Comparison of ENCODE assay signal across 14 cellular contexts in the genomic region with DNA sequence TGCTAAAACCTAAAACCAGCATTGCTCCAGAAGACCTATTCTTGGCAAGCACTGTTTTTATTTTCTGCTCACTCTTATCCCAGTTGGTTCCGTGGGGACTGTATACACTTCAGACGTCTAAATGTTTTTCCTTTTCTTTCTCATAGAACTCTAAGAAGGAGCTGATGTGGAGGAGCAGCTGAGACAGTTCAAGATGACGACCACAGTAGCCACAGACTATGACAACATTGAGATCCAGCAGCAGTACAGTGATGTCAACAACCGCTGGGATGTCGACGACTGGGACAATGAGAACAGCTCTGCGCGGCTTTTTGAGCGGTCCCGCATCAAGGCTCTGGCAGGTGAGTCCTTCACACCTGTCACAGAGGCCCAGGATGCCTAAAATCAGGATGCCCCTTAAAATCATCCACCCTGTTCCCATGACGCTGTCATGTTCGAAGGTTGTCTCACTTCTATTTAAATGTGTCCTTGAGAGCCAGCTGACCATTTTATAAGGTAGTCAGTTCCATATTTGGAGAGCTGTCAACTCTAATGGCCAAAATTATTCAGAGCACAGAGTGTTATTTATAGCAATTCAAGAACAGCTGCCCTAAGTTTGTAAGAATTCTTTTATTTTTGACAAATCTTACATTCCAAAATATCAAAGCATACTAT.
"Had no signal": no experiment of that assay in that cellular context is flagged by ENCODE, and none has a peak within 500 bp of the region (broad histone marks: within the 10 kb centered on the region; RNA-seq: fewer than 3 reads in every experiment).

No MANE protein-coding gene starts in this region.

- H3K27me3 Mint-ChIP-seq: activated CD4-positive, alpha-beta T cell treated with anti-CD3 and anti-CD28 coated beads, Interleukin-2, amount 10 ng/mL, durations not matched to agents 7 days and 5 days; activated naive CD8-positive, alpha-beta T cell treated with anti-CD3 and anti-CD28 coated beads, Interleukin-2, amount 50 U/mL, for 24 hours; central memory CD8-positive, alpha-beta T cell; type B pancreatic cell had no signal

- H3K4me3 Mint-ChIP-seq: activated CD4-positive, alpha-beta T cell treated with anti-CD3 and anti-CD28 coated beads, Interleukin-2, amount 10 ng/mL, durations not matched to agents 7 days and 5 days; activated naive CD8-positive, alpha-beta T cell treated with anti-CD3 and anti-CD28 coated beads, Interleukin-2, amount 50 U/mL, for 24 hours; central memory CD8-positive, alpha-beta T cell; endodermal cell; type B pancreatic cell had no signal

- H3K4me1 Mint-ChIP-seq: endodermal cell had no signal

- H3K27me3 ChIP-seq: left lung, pancreas had no signal

- H3K27ac ChIP-seq: pancreas had no signal

- DNase-seq: activated CD4-positive, alpha-beta T cell treated with anti-CD3 and anti-CD28 coated beads, Interleukin-2, amount 10 ng/mL, durations not matched to agents 7 days and 5 days; activated CD4-positive, CD25-positive, alpha-beta regulatory T cell; activated CD8-positive, alpha-beta memory T cell treated with anti-CD3 and anti-CD28 coated beads for 24 hours; activated naive CD4-positive, alpha-beta T cell treated with Interleukin-2 at 50 U/mL for 16 hours; activated naive CD8-positive, alpha-beta T cell treated with anti-CD3 and anti-CD28 coated beads, Interleukin-2, amount 50 U/mL, for 24 hours; endodermal cell; left lung; mesendoderm; pancreas; small intestine had no signal

- H3K9me3 ChIP-seq: left lung, pancreas had no signal

- H3K9me3 Mint-ChIP-seq: activated CD4-positive, alpha-beta T cell treated with anti-CD3 and anti-CD28 coated beads, Interleukin-2, amount 10 ng/mL, durations not matched to agents 7 days and 5 days; activated naive CD8-positive, alpha-beta T cell treated with anti-CD3 and anti-CD28 coated beads, Interleukin-2, amount 50 U/mL, for 24 hours; central memory CD8-positive, alpha-beta T cell; endodermal cell; type B pancreatic cell had no signal

- ATAC-seq: activated naive CD8-positive, alpha-beta T cell treated with anti-CD3 and anti-CD28 coated beads, Interleukin-2, amount 50 U/mL, for 24 hours; esophagus mucosa; left lung; pancreas had no signal

- H3K36me3 ChIP-seq: pancreas had no signal

- H3K27ac Mint-ChIP-seq: activated CD4-positive, alpha-beta T cell treated with anti-CD3 and anti-CD28 coated beads, Interleukin-2, amount 10 ng/mL, durations not matched to agents 7 days and 5 days; activated naive CD8-positive, alpha-beta T cell treated with anti-CD3 and anti-CD28 coated beads, Interleukin-2, amount 50 U/mL, for 24 hours; endodermal cell; type B pancreatic cell had no signal

- FAIRE-seq: islet of Langerhans, pancreas, small intestine had no signal

- H3K4me3 ChIP-seq: left lung, pancreas had no signal
